Comparison of ENCODE assay signal across 21 cellular contexts in the genomic region with DNA sequence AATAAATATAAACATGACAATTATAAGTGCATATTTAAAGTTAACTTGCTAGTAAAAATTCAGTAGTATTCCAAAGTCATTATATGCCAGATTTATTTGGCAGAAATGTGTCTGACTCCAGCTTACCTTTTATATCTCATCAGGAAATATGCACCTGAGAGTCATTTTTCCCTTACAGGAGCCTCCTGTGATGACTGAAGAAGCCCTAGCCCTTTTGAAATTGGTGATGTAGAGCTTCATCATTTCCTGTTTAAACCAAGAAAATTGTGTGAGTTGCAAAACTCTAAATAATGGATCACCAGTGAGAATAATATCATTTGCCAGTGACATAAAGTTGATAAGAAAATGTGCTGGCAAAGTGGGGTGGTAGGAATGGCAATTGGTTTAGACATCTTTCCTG. TPM values are rescaled to one million over a fixed set of nuclear protein-coding genes. Genes with fewer than 3 reads are reported as not detected.
"Had no signal": no experiment of that assay in that cellular context is flagged by ENCODE, and none has a peak within 500 bp of the region (broad histone marks: within the 10 kb centered on the region; RNA-seq: fewer than 3 reads in every experiment).

No MANE protein-coding gene starts in this region.

- FAIRE-seq: HepG2 had no signal

- H3K4me3 ChIP-seq: SJSA1, SK-N-MC had no signal

- H3K9me3 ChIP-seq: SJSA1 had no signal

- H3K27me3 ChIP-seq: SJSA1 had no signal

- ATAC-seq: HepG2, Panc1 had no signal

- H3K4me1 ChIP-seq: SJSA1 had no signal

- H3K36me3 ChIP-seq: SJSA1 had no signal

- H3K27ac ChIP-seq: SJSA1, SK-N-MC had no signal

- DNase-seq: IMR-90, Karpas-422, KG1, MM.1S, NCI-H1092 treated with DMSO at 0.1 percent for 48 hours, NCI-H1436, NCI-H187, NCI-H2029, NCI-H2081 treated with DMSO at 0.1 percent for 48 hours, NCI-H2171, NCI-H510A, NCI-H524 treated with DMSO at 0.1 percent for 48 hours, NCI-H69, NCI-H774, Right ventricle myocardium superior, SIG-M5 had no signal

RNA-seq across cellular contexts. Expression of a gene that starts 42.1 kb away (rescaled TPM):
- total RNA-seq: HepG2; IMR-90; SJSA1; T-helper 1 cell treated with Interleukin-12 subunit alpha and Interleukin-12 subunit beta and Interleukin-4 antibody, amounts not matched to agents 30 ng/mL and 1 ng/mL, for 36 hours had no signal
- polyA plus RNA-seq: HepG2, IMR-90 had no signal
